In genomic region chr13:48094404-48094780, GRCh38 we compare ENCODE assay signal across 8 cellular contexts. TPM values are rescaled to one million over a fixed set of nuclear protein-coding genes. Genes with fewer than 3 reads are reported as not detected.
A peak's percentile ranks its signal among the peaks of the same experiment; 100 is the strongest.
DNase-seq lines count a peak whose midpoint lies in the region; ATAC-seq and TF ChIP-seq lines count a peak whose summit lies in the region.

No MANE protein-coding gene starts in this region.

- no peak for TF ChIP-seq POLR2A in adrenal gland (IDR thresholded peaks at IDR 0.05)
- no peak for TF ChIP-seq POLR2A in spleen (IDR thresholded peaks at IDR 0.05)

- intact Hi-C loops in adrenal gland (cut with DNase I) (loop anchor here in 1 of 2 donors (10.0 kb wide), 1 partner anchor 60 kb away; the partner anchor contains the start of gene NUDT15), spleen (cut with DNase I; ENCODE audit: low total_unique reads) (no loop called here)

- H3K36me3 ChIP-seq in adrenal gland (replicated peaks in 1 of 2) (no peaks in the 10 kb centered on the region), spleen (peaks cover 0 to 8% (median 0%) of the 10 kb centered on the region in 6 donors)

- H3K27ac ChIP-seq in adrenal gland: peak overlapping the region in 4 of 5 donors; percentile 60 to 92 (median 84)
- peak overlapping the region; percentile 79 to 91 (median 88) for H3K27ac ChIP-seq in spleen

- H3K4me3 ChIP-seq in adrenal gland (peak overlapping the region; percentile 52 to 97 (median 88)), iPS-18c (ENCODE audit: insufficient read depth, low read depth, low read length) (peak overlapping the region; percentile 94), spleen (peak overlapping the region; percentile 64 to 96 (median 92))

- H3K9me3 ChIP-seq in adrenal gland (replicated peaks in 1 of 3): no peaks in the 10 kb centered on the region
- H3K9me3 ChIP-seq in iPS-18c (ENCODE audit: control insufficient read depth, insufficient read depth, low read length): no peaks in the 10 kb centered on the region
- no peaks in the 10 kb centered on the region for H3K9me3 ChIP-seq in spleen

- peak; percentile 3 for ATAC-seq in HG03565 (IDR thresholded peaks at IDR 0.05; ENCODE audit: unreplicated experiment)

- peaks cover 11 to 36% of the 10 kb centered on the region in 2 donors for H3K4me1 ChIP-seq in adrenal gland (replicated peaks in 1 of 2)
- peaks cover 19 to 58% (median 48%) of the 10 kb centered on the region in 6 donors for H3K4me1 ChIP-seq in spleen

- TF ChIP-seq CTCF in adrenal gland (IDR thresholded peaks at IDR 0.05) (no peak), spleen (IDR thresholded peaks at IDR 0.05 in 8 of 11, conservative IDR thresholded peaks at IDR 0.05 in 3 of 11) (no peak)

- WGBS in adrenal gland, 4 donors: 0 to 1% (median 0%) methylated on average over 9 to 14 of the region's 14 CpGs
- 0% methylated on average over 13 to 14 of the region's 14 CpGs for WGBS in spleen, 5 donors

- no peaks in the 10 kb centered on the region for H3K27me3 ChIP-seq in adrenal gland
- H3K27me3 ChIP-seq in spleen (replicated peaks in 1 of 7): no peaks in the 10 kb centered on the region

- DNase-seq in activated CD8-positive, alpha-beta memory T cell treated with anti-CD3 and anti-CD28 coated beads, Interleukin-2, amount 50 U/mL, for 48 hours: peak; percentile 57
- DNase-seq in activated CD8-positive, alpha-beta memory T cell treated with anti-CD3 and anti-CD28 coated beads for 24 hours: no peak
- DNase-seq in adrenal gland (peak in 3 of 7 donors; percentile 4 to 22 (median 20)), spleen (no peak), GF-D8 (lab: John Stamatoyannopoulos, UW) (no peak), NCI-H526 (lab: John Stamatoyannopoulos, UW) (no peak)

RNA-seq across cellular contexts. Expression of gene MED4, which starts 0.5 kb away (rescaled TPM):
- total RNA-seq in adrenal gland (10 to 100 TPM; 12.9 to 47.7 (median 36.7) TPM), spleen (10 to 100 TPM; 35.7 to 50.8 (median 38.1) TPM)
- polyA plus RNA-seq in adrenal gland (10 to 100 TPM; 33.5 to 93.1 (median 45.7) TPM), spleen (10 to 100 TPM; 47.3 to 61.7 (median 61.6) TPM)

RNA-seq across cellular contexts. Expression of gene NUDT15, which starts 56.9 kb away (rescaled TPM):
- total RNA-seq in adrenal gland (10 to 100 TPM in 6 of 8 donors, 1 to 10 TPM in 2; 4.0 to 18.4 (median 11.9) TPM), spleen (1 to 10 TPM; 4.5 to 9.4 (median 5.6) TPM)
- polyA plus RNA-seq in adrenal gland (10 to 100 TPM; 12.1 to 20.1 (median 13.6) TPM), spleen (1 to 10 TPM; 4.6 to 9.0 (median 6.0) TPM)
